In genomic region chr3:187807086-187807862, GRCh38 we compare ENCODE assay signal across 10 cellular contexts.
A peak's percentile ranks its signal among the peaks of the same experiment; 100 is the strongest.
DNase-seq lines count a peak whose midpoint lies in the region; FAIRE-seq and TF ChIP-seq lines count a peak whose summit lies in the region.
"Had no signal": no experiment of that assay in that cellular context is flagged by ENCODE, and none has a peak within 500 bp of the region (broad histone marks: within the 10 kb centered on the region; RNA-seq: fewer than 3 reads in every experiment).

No MANE protein-coding gene starts in this region.

- no peaks in the 10 kb centered on the region for H3K36me3 ChIP-seq in brain microvascular endothelial cell (replicated peaks)

- in situ Hi-C loops in brain microvascular endothelial cell (cut with HindIII; ENCODE audit: low pct_ligation_motif_present, low sequenced_read_pairs): no loop called here

- intact Hi-C loops in posterior cingulate gyrus (cut with DNase I): no loop called here

- no peaks in the 10 kb centered on the region for H3K27me3 ChIP-seq in brain microvascular endothelial cell (replicated peaks)

- no peak overlapping the region for H3K27ac ChIP-seq in brain microvascular endothelial cell

- FAIRE-seq in RCC 7860 (lab: Jason Lieb, UNC): no peak
- FAIRE-seq: G401.6, kidney had no signal

- no peak overlapping the region for H3K4me3 ChIP-seq in brain microvascular endothelial cell (ENCODE audit: low read depth, low read length)

- peak; percentile 41 for DNase-seq in GM03348 (ENCODE audit: low spot score)
- peak; percentile 48 for DNase-seq in NCI-H226
- peak; percentile 36 for DNase-seq in brain microvascular endothelial cell
- peak; percentile 72 for DNase-seq in stimulated activated CD4-positive, alpha-beta T cell treated with anti-CD3 and anti-CD28 coated beads, Interleukin-15, amount 100 ng/mL, for 24 hours
- DNase-seq in RCC 7860 (ENCODE audit: low spot score): no peak
- no peak for DNase-seq in posterior cingulate gyrus
- DNase-seq in NCI-H510A treated with DMSO at 0.1 percent for 48 hours (lab: John Stamatoyannopoulos, UW): no peak
- DNase-seq in DMS 273 treated with DMSO at 0.1 percent for 48 hours (lab: John Stamatoyannopoulos, UW): no peak
- DNase-seq: kidney had no signal

- no peak for TF ChIP-seq CTCF in brain microvascular endothelial cell (IDR thresholded peaks at IDR 0.05; ENCODE audit: low read depth, low read length, missing control alignments)

Comparison
In these comparisons a context has a peak if more than half of its experiments do, and no peak if none do; other contexts are left out.
1. DNase-seq: peak in GM03348 (single experiment), NCI-H226 (single experiment), brain microvascular endothelial cell (single experiment) and stimulated activated CD4-positive, alpha-beta T cell treated with anti-CD3 and anti-CD28 coated beads, Interleukin-15, amount 100 ng/mL, for 24 hours (single experiment); none in RCC 7860 (single experiment), posterior cingulate gyrus (0 of 10), NCI-H510A treated with DMSO at 0.1 percent for 48 hours (single experiment) and DMS 273 treated with DMSO at 0.1 percent for 48 hours (single experiment).